In the genomic region with DNA sequence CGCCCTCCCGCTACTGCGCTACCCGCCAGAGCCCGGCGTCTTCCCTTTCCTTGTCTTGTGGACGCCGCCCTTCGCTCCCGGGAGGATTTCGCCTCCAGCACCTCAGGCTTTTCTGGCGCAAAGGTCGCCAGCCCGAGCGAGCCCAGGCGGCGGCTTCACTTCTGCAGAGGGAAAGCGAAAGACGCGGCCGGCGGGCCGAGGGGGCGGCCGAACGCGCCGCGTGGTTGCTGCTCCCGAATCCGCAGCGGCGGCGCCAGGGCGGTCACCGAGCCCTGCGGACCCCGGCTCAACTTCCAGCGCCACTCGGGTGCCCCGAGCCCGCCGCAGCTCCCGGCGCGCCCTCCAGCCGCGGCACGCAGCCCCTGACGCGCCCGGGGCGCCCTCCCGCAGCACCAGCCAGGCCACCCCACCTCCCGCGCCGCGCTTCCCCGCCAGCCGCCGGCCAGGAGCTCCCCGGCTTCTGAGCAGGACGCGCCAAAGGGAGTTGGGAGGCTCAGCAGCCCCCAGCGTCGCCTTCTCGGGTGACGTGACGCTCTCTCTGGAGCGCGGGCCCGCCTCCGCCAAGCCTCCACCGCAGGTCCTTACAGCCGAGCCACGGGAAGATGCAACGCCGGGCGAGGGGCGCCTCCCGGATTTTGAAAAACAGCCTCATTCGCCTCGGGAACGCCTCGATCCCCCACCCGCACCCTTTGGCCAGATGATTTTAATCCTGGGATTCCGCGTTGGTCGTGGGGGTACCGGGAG, we compare ENCODE assay signal across 8 cellular contexts.
DNase-seq lines count a peak whose midpoint lies in the region; ATAC-seq and TF ChIP-seq lines count a peak whose summit lies in the region.

No MANE protein-coding gene starts in this region.

- peaks cover 22% of the 10 kb centered on the region for H3K4me1 ChIP-seq in HEK293 (ENCODE audit: control insufficient read depth, insufficient read depth, low read length)

- H3K27me3 Mint-ChIP-seq in activated T-helper 17 cell treated with anti-CD3 and anti-CD28 coated beads, Interleukin-2, amount 50 U/mL, for 72 hours = peaks cover 24% of the 10 kb centered on the region

- H3K36me3 ChIP-seq in HEK293 (ENCODE audit: control insufficient read depth in 2 of 2, insufficient read depth in 1 of 2, low read length in 2 of 2) = no peaks in the 10 kb centered on the region; a peak in 1 of 3 replicates

- H3K27ac Mint-ChIP-seq in activated T-helper 17 cell treated with anti-CD3 and anti-CD28 coated beads, Interleukin-2, amount 50 U/mL, for 72 hours = no peak overlapping the region

- H3K9me3 Mint-ChIP-seq in activated T-helper 17 cell treated with anti-CD3 and anti-CD28 coated beads, Interleukin-2, amount 50 U/mL, for 72 hours = no peaks in the 10 kb centered on the region

- POLR2A ChIA-PET in HEK293 (lab: Yijun Ruan, JAX) = interaction anchor here (1.3 to 2.6 kb wide), 4 partner anchors 9 to 85 kb away, joined by 3 to 12 read pairs (median 7); a partner anchor contains a TSS

- intact Hi-C loops in Right ventricle myocardium inferior (cut with DNase I) = no loop called here

- H3K9me3 ChIP-seq in HEK293 (ENCODE audit: control insufficient read depth, insufficient read depth, low read depth, low read length) = no peaks in the 10 kb centered on the region

- no peak; the same call in 1 of the 2 replicates for TF ChIP-seq CTCF in HEK293 (tag by site-specific recombination; IDR thresholded peaks at IDR 0.05)

- H3K4me3 Mint-ChIP-seq in activated T-helper 17 cell treated with anti-CD3 and anti-CD28 coated beads, Interleukin-2, amount 50 U/mL, for 72 hours = peak overlapping the region; percentile 44

- DNase-seq in Ammon's horn (ENCODE audit: low spot score) (peak; percentile 15), Right ventricle myocardium inferior (ENCODE audit: missing footprints) (peak; percentile 71), nucleus accumbens (lab: John Stamatoyannopoulos, UW) (peak in 32 of 56 donors; percentile 5 to 62 (median 32)), HT-29 (ENCODE audit: low spot score) (no peak)

- ATAC-seq in activated T-helper 17 cell treated with anti-CD3 and anti-CD28 coated beads, Interleukin-2, amount 50 U/mL, for 72 hours (replicated peaks) = no peak
- ATAC-seq in Right ventricle myocardium inferior = peak; percentile 30
- no peak for ATAC-seq in GM21381 (IDR thresholded peaks at IDR 0.05; ENCODE audit: unreplicated experiment)
- no peak for ATAC-seq in HG02840 (IDR thresholded peaks at IDR 0.05; ENCODE audit: low FRiP score, unreplicated experiment)

- CTCF ChIA-PET in HEK293 (lab: Yijun Ruan, JAX) = interaction anchor here (1.0 kb wide), 1 partner anchor 14 kb away, joined by 3 read pairs; no protein-coding TSS in a partner anchor

- no peaks in the 10 kb centered on the region for H3K4me1 Mint-ChIP-seq in activated T-helper 17 cell treated with anti-CD3 and anti-CD28 coated beads, Interleukin-2, amount 50 U/mL, for 72 hours

- peak overlapping the region; percentile 96; the same call in 1 of the 2 replicates for H3K27ac ChIP-seq in HEK293 (ENCODE audit: extremely low read depth, low read depth, low read length)

- no peaks in the 10 kb centered on the region for H3K36me3 Mint-ChIP-seq in activated T-helper 17 cell treated with anti-CD3 and anti-CD28 coated beads, Interleukin-2, amount 50 U/mL, for 72 hours (ENCODE audit: low read depth)

- H3K4me3 ChIP-seq in HEK293 (ENCODE audit: low read depth, low read length) = peak overlapping the region; percentile 61

TF ChIP-seq in HEK293, 187 proteins besides CTCF, POLR2A, EP300 and RAD21 (continues in another document):
- TF ChIP-seq, protein P1, sequence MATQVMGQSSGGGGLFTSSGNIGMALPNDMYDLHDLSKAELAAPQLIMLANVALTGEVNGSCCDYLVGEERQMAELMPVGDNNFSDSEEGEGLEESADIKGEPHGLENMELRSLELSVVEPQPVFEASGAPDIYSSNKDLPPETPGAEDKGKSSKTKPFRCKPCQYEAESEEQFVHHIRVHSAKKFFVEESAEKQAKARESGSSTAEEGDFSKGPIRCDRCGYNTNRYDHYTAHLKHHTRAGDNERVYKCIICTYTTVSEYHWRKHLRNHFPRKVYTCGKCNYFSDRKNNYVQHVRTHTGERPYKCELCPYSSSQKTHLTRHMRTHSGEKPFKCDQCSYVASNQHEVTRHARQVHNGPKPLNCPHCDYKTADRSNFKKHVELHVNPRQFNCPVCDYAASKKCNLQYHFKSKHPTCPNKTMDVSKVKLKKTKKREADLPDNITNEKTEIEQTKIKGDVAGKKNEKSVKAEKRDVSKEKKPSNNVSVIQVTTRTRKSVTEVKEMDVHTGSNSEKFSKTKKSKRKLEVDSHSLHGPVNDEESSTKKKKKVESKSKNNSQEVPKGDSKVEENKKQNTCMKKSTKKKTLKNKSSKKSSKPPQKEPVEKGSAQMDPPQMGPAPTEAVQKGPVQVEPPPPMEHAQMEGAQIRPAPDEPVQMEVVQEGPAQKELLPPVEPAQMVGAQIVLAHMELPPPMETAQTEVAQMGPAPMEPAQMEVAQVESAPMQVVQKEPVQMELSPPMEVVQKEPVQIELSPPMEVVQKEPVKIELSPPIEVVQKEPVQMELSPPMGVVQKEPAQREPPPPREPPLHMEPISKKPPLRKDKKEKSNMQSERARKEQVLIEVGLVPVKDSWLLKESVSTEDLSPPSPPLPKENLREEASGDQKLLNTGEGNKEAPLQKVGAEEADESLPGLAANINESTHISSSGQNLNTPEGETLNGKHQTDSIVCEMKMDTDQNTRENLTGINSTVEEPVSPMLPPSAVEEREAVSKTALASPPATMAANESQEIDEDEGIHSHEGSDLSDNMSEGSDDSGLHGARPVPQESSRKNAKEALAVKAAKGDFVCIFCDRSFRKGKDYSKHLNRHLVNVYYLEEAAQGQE (tag by site-specific recombination; IDR thresholded peaks at IDR 0.05) = no peak
- TF ChIP-seq ZNF274 (IDR thresholded peaks at IDR 0.05; ENCODE audit: low read length) (no peak), ZNF274 (tag by site-specific recombination; IDR thresholded peaks at IDR 0.05; ENCODE audit: borderline replicate concordance) (no peak), ZNF311 (tag by site-specific recombination; IDR thresholded peaks at IDR 0.05; ENCODE audit: borderline replicate concordance) (no peak), ZNF335 (tag by site-specific recombination; conservative IDR thresholded peaks at IDR 0.05) (no peak), GLIS1 (tag by site-specific recombination; IDR thresholded peaks at IDR 0.05) (0 out of 2 replicates have a peak, but pooled peaks have one; percentile 36), KLF8 (tag by site-specific recombination; IDR thresholded peaks at IDR 0.05) (no peak), ZNF791 (tag by site-specific recombination; IDR thresholded peaks at IDR 0.05) (no peak), ZNF561 (tag by site-specific recombination; IDR thresholded peaks at IDR 0.05; ENCODE audit: borderline replicate concordance) (no peak), SALL2 (tag by site-specific recombination; IDR thresholded peaks at IDR 0.05; ENCODE audit: borderline replicate concordance) (no peak), ZNF555 (tag by site-specific recombination; conservative IDR thresholded peaks at IDR 0.05) (no peak), MYNN (tag by site-specific recombination; IDR thresholded peaks at IDR 0.05; ENCODE audit: borderline replicate concordance) (no peak)
- TF ChIP-seq, protein P2, sequence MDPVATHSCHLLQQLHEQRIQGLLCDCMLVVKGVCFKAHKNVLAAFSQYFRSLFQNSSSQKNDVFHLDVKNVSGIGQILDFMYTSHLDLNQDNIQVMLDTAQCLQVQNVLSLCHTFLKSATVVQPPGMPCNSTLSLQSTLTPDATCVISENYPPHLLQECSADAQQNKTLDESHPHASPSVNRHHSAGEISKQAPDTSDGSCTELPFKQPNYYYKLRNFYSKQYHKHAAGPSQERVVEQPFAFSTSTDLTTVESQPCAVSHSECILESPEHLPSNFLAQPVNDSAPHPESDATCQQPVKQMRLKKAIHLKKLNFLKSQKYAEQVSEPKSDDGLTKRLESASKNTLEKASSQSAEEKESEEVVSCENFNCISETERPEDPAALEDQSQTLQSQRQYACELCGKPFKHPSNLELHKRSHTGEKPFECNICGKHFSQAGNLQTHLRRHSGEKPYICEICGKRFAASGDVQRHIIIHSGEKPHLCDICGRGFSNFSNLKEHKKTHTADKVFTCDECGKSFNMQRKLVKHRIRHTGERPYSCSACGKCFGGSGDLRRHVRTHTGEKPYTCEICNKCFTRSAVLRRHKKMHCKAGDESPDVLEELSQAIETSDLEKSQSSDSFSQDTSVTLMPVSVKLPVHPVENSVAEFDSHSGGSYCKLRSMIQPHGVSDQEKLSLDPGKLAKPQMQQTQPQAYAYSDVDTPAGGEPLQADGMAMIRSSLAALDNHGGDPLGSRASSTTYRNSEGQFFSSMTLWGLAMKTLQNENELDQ (tag by site-specific recombination; IDR thresholded peaks at IDR 0.05; ENCODE audit: low read depth) = no peak
- TF ChIP-seq, protein P3, sequence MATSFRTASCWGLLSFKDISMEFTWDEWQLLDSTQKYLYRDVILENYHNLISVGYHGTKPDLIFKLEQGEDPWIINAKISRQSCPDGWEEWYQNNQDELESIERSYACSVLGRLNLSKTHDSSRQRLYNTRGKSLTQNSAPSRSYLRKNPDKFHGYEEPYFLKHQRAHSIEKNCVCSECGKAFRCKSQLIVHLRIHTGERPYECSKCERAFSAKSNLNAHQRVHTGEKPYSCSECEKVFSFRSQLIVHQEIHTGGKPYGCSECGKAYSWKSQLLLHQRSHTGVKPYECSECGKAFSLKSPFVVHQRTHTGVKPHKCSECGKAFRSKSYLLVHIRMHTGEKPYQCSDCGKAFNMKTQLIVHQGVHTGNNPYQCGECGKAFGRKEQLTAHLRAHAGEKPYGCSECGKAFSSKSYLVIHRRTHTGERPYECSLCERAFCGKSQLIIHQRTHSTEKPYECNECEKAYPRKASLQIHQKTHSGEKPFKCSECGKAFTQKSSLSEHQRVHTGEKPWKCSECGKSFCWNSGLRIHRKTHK (tag by site-specific recombination; IDR thresholded peaks at IDR 0.05) = no peak
- TF ChIP-seq, protein P4, sequence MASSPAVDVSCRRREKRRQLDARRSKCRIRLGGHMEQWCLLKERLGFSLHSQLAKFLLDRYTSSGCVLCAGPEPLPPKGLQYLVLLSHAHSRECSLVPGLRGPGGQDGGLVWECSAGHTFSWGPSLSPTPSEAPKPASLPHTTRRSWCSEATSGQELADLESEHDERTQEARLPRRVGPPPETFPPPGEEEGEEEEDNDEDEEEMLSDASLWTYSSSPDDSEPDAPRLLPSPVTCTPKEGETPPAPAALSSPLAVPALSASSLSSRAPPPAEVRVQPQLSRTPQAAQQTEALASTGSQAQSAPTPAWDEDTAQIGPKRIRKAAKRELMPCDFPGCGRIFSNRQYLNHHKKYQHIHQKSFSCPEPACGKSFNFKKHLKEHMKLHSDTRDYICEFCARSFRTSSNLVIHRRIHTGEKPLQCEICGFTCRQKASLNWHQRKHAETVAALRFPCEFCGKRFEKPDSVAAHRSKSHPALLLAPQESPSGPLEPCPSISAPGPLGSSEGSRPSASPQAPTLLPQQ (tag by site-specific recombination; IDR thresholded peaks at IDR 0.05) = 0 out of 2 replicates have a peak, but pooled peaks have one; percentile 11
